In genomic region chr12:96099986-96100385, GRCh38 we compare ENCODE assay signal across 17 cellular contexts.
DNase-seq lines count a peak whose midpoint lies in the region; ATAC-seq, FAIRE-seq and TF ChIP-seq lines count a peak whose summit lies in the region.
"Had no signal": no experiment of that assay in that cellular context is flagged by ENCODE, and none has a peak within 500 bp of the region (broad histone marks: within the 10 kb centered on the region; RNA-seq: fewer than 3 reads in every experiment).

No MANE protein-coding gene starts in this region.

- in situ Hi-C loops in HepG2 (cut with HindIII; ENCODE audit: extremely low pct_ligation_motif_present, low pct_unique_long_range_greater_than_20kb), result no loop called here

- H3K9me3 ChIP-seq in right lobe of liver (no peaks in the 10 kb centered on the region), HepG2 (ENCODE audit: low read length) (no peaks in the 10 kb centered on the region), mucosa of descending colon (no peaks in the 10 kb centered on the region)

- no peak overlapping the region for H3K9ac ChIP-seq in HepG2 (ENCODE audit: insufficient read depth, low read depth, low read length)

- ATAC-seq in right lobe of liver, result peak; percentile 41 to 56 (median 46)
- no peak for ATAC-seq in HepG2
- no peak for ATAC-seq in GM21447 (IDR thresholded peaks at IDR 0.05; ENCODE audit: unreplicated experiment)
- no peak for ATAC-seq in mucosa of descending colon
- ATAC-seq: activated T-cell treated with anti-CD3 and anti-CD28 coated beads, Interleukin-2, amount 50 U/mL, for 4 hours had no signal

- H3K36me3 ChIP-seq in right lobe of liver (no peaks in the 10 kb centered on the region), HepG2 (replicated peaks in 1 of 2; ENCODE audit: control insufficient read depth in 1 of 2, insufficient read depth in 2 of 2, low read length in 2 of 2) (no peaks in the 10 kb centered on the region), mucosa of descending colon (ENCODE audit: low read depth) (no peaks in the 10 kb centered on the region)

- TF ChIP-seq EP300 in HepG2 (IDR thresholded peaks at IDR 0.05; ENCODE audit: low read depth in 2 of 2, low read length in 2 of 2) (no peak), HepG2 (CRISPR knock-in tag; IDR thresholded peaks at IDR 0.05; ENCODE audit: borderline replicate concordance) (no peak)

- POLR2A ChIA-PET in HepG2 (lab: Yijun Ruan, JAX), result no interaction called here

- DNase-seq in right lobe of liver (no peak), HepG2 (ENCODE audit: low spot score) (no peak), KG1 (lab: John Stamatoyannopoulos, UW) (peak; percentile 24), NCI-H2227 treated with DMSO at 0.1 percent for 48 hours (lab: John Stamatoyannopoulos, UW) (no peak), mucosa of descending colon (no peak)
- DNase-seq in central memory CD4-positive, alpha-beta T cell, result peak; percentile 16
- DNase-seq: activated CD4-positive, alpha-beta T cell treated with anti-CD3 and anti-CD28 coated beads for 4 hours; activated T-cell treated with anti-CD3 and anti-CD28 coated beads, Interleukin-2, amount 50 U/mL, for 4 hours; amygdala; caudate nucleus; DMS53; NCI-H1694 treated with DMSO at 0.1 percent for 48 hours; NCI-H446; trophoblast cell had no signal

- no peak overlapping the region for H3K4me2 ChIP-seq in HepG2 (ENCODE audit: low read depth, low read length)
- H3K4me2 ChIP-seq: hepatocyte had no signal

- H3K27ac ChIP-seq in right lobe of liver, result peak overlapping the region in 1 of 3 donors; percentile 13
- H3K27ac ChIP-seq in HepG2 (ENCODE audit: extremely low read length, insufficient read depth, low read length), result no peak overlapping the region
- H3K27ac ChIP-seq: hepatocyte had no signal

- CTCF ChIA-PET in HepG2 (lab: Yijun Ruan, JAX; ENCODE audit: low intra/inter-chr PET ratio, low total read pairs), result no interaction called here

- TF ChIP-seq CTCF in right lobe of liver (IDR thresholded peaks at IDR 0.05) (no peak), HepG2 (CRISPR knock-in tag; IDR thresholded peaks at IDR 0.05) (no peak), mucosa of descending colon (IDR thresholded peaks at IDR 0.05) (no peak)

- 82% methylated on average over 2 of the region's 7 CpGs for WGBS in right lobe of liver (ENCODE audit: insufficient coverage, low coverage, low lambda C conversion rate, missing lambda C conversion rate)
- 44% methylated on average over 5 of the region's 7 CpGs for WGBS in HepG2 (ENCODE audit: low lambda C conversion rate)

- H2AFZ ChIP-seq in HepG2 (ENCODE audit: low read length), result no peak overlapping the region
- H2AFZ ChIP-seq: hepatocyte had no signal

- H3K4me3 ChIP-seq in right lobe of liver (no peak overlapping the region), HepG2 (replicated peaks in 1 of 3; ENCODE audit: insufficient read depth in 1 of 3, low read depth in 2 of 3, low read length in 3 of 3) (no peak overlapping the region), mucosa of descending colon (no peak overlapping the region)
- H3K4me3 ChIP-seq: hepatocyte had no signal

- H3K79me2 ChIP-seq in HepG2 (ENCODE audit: insufficient read depth, low read length), result no peaks in the 10 kb centered on the region
- H3K79me2 ChIP-seq: hepatocyte had no signal

- no peak for TF ChIP-seq RAD21 in HepG2 (CRISPR knock-in tag; IDR thresholded peaks at IDR 0.05)

- FAIRE-seq in HepG2 (lab: Jason Lieb, UNC), result no peak
- FAIRE-seq: keratinocyte had no signal

- no peaks in the 10 kb centered on the region for H4K20me1 ChIP-seq in HepG2 (ENCODE audit: insufficient read depth, low read length)

- H3K4me1 ChIP-seq in right lobe of liver, result no peaks in the 10 kb centered on the region
- no peaks in the 10 kb centered on the region for H3K4me1 ChIP-seq in HepG2 (ENCODE audit: insufficient read depth, low read length)
- H3K4me1 ChIP-seq in mucosa of descending colon (ENCODE audit: low read depth), result no peaks in the 10 kb centered on the region

- no TSS peak for BruUV-seq in HepG2 (replicated peaks; lab: Mats Ljungman, UMichigan)

- intact Hi-C loops in right lobe of liver (cut with DNase I), result no loop called here
- intact Hi-C loops in HepG2 (cut with micrococcal nuclease; ENCODE audit: unreplicated experiment), result no loop called here
- intact Hi-C loops in mucosa of descending colon (cut with DNase I, micrococcal nuclease), result no loop called here

- H3K27me3 ChIP-seq in right lobe of liver, result no peaks in the 10 kb centered on the region
- H3K27me3 ChIP-seq in HepG2 (ENCODE audit: control insufficient read depth in 1 of 2, insufficient read depth in 2 of 2, low read length in 2 of 2), result peaks cover 2 to 5% of the 10 kb centered on the region in 2 experiments; a peak in 3 of 5 replicates
- H3K27me3 ChIP-seq: hepatocyte had no signal

- TF ChIP-seq POLR2A in right lobe of liver (IDR thresholded peaks at IDR 0.05) (no peak), HepG2 (IDR thresholded peaks at IDR 0.05; ENCODE audit: insufficient read depth in 1 of 2, low read depth in 2 of 2, low read length in 2 of 2) (no peak)

TF ChIP-seq in HepG2, 621 proteins besides CTCF, POLR2A, EP300 and RAD21:
- TF ChIP-seq KAT8 (CRISPR knock-in tag; IDR thresholded peaks at IDR 0.05), result no peak
- TF ChIP-seq, protein P1, sequence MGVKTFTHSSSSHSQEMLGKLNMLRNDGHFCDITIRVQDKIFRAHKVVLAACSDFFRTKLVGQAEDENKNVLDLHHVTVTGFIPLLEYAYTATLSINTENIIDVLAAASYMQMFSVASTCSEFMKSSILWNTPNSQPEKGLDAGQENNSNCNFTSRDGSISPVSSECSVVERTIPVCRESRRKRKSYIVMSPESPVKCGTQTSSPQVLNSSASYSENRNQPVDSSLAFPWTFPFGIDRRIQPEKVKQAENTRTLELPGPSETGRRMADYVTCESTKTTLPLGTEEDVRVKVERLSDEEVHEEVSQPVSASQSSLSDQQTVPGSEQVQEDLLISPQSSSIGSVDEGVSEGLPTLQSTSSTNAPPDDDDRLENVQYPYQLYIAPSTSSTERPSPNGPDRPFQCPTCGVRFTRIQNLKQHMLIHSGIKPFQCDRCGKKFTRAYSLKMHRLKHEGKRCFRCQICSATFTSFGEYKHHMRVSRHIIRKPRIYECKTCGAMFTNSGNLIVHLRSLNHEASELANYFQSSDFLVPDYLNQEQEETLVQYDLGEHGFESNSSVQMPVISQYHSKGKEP (CRISPR knock-in tag; IDR thresholded peaks at IDR 0.05), result no peak

Comparison
In these comparisons a context has a peak if more than half of its experiments do, and no peak if none do; other contexts are left out.
1. ATAC-seq: peak in right lobe of liver (4 of 4); none in HepG2 (single experiment), GM21447 (single experiment) and mucosa of descending colon (single experiment).
2. DNase-seq: peak in KG1 (single experiment) and central memory CD4-positive, alpha-beta T cell (single experiment); none in right lobe of liver (0 of 3), HepG2 (single experiment), NCI-H2227 treated with DMSO at 0.1 percent for 48 hours (single experiment) and mucosa of descending colon (0 of 3).